ENCODE assay signal across 25 cellular contexts in genomic region chr12:124408822-124409517, GRCh38.
DNase-seq lines count a peak whose midpoint lies in the region; ATAC-seq and TF ChIP-seq lines count a peak whose summit lies in the region.
"Had no signal": no experiment of that assay in that cellular context is flagged by ENCODE, and none has a peak within 500 bp of the region (broad histone marks: within the 10 kb centered on the region; RNA-seq: fewer than 3 reads in every experiment).

No MANE protein-coding gene starts in this region.

- no peak for TF ChIP-seq RAD21 in SK-N-SH (IDR thresholded peaks at IDR 0.05; ENCODE audit: low read length)

- peaks cover 36% of the 10 kb centered on the region for H3K4me1 Mint-ChIP-seq in glutamatergic neuron (ENCODE audit: low read depth, unreplicated experiment)

- H2AK5ac ChIP-seq in mesenchymal stem cell (ENCODE audit: low read length, severe bottlenecking) = no peak overlapping the region

- H2BK12ac ChIP-seq in mesenchymal stem cell (ENCODE audit: low read length in 2 of 2) = no peak overlapping the region

- no peak overlapping the region for H3K18ac ChIP-seq in mesenchymal stem cell (ENCODE audit: low read depth in 1 of 2, low read length in 2 of 2)

- H2BK120ac ChIP-seq in mesenchymal stem cell (ENCODE audit: low read depth, low read length) = no peak overlapping the region

- CTCF ChIA-PET in SK-N-SH (lab: Yijun Ruan, JAX) = interaction anchor here (1.4 to 5.3 kb wide), 3 partner anchors 10 to 16 kb away, joined by 4 to 37 read pairs (median 12); no protein-coding TSS in a partner anchor

- no peak for ATAC-seq in SK-N-SH treated with all-trans-retinoic acid at 6 μM for 48 hours
- ATAC-seq in GM21717 (IDR thresholded peaks at IDR 0.05; ENCODE audit: unreplicated experiment) = no peak
- ATAC-seq: CD8-positive, alpha-beta T cell; HepG2; PC-3 had no signal

- no peaks in the 10 kb centered on the region for H3K27me3 ChIP-seq in SK-N-SH (ENCODE audit: insufficient read depth)
- H3K27me3 ChIP-seq in WERI-Rb-1 (ENCODE audit: insufficient read depth, low read depth, severe bottlenecking) = no peaks in the 10 kb centered on the region
- no peaks in the 10 kb centered on the region for H3K27me3 ChIP-seq in mesenchymal stem cell (ENCODE audit: control insufficient read depth in 1 of 2, insufficient read depth in 1 of 2, low read length in 2 of 2)
- no peaks in the 10 kb centered on the region for H3K27me3 ChIP-seq in stomach smooth muscle (ENCODE audit: control insufficient read depth in 1 of 2, insufficient read depth in 2 of 2, low read length in 2 of 2)

- peak overlapping the region; percentile 6 for H2BK15ac ChIP-seq in mesenchymal stem cell (ENCODE audit: low read depth, poor library complexity, severe bottlenecking)

- H3K9me2 ChIP-seq in SK-N-SH = no peaks in the 10 kb centered on the region

- no peak overlapping the region for H3K4ac ChIP-seq in mesenchymal stem cell (ENCODE audit: low read depth in 1 of 2, low read length in 2 of 2)

- H3K9me3 Mint-ChIP-seq in glutamatergic neuron (ENCODE audit: unreplicated experiment) = peaks cover 18% of the 10 kb centered on the region
- H3K9me3 Mint-ChIP-seq: activated CD4-positive, alpha-beta memory T cell treated with anti-CD3 and anti-CD28 coated beads, Interleukin-2, amount 10 ng/mL, durations not matched to agents 7 days and 5 days; CD8-positive, alpha-beta T cell had no signal

- peaks cover 22 to 79% of the 10 kb centered on the region in 2 experiments; a peak in 3 of 4 replicates for H3K4me1 ChIP-seq in SK-N-SH (ENCODE audit: control insufficient read depth in 1 of 2, insufficient read depth in 2 of 2, low read depth in 1 of 2, low read length in 1 of 2)
- peaks cover 47% of the 10 kb centered on the region for H3K4me1 ChIP-seq in mesenchymal stem cell (ENCODE audit: control insufficient read depth, insufficient read depth, low read depth, low read length)
- H3K4me1 ChIP-seq in stomach smooth muscle (ENCODE audit: control insufficient read depth, insufficient read depth, low read length) = peaks cover 65% of the 10 kb centered on the region

- H3K23ac ChIP-seq in mesenchymal stem cell (ENCODE audit: low read length in 2 of 2) = no peak overlapping the region

- 97% methylated on average over 18 of the region's 25 CpGs for WGBS in SK-N-SH (ENCODE audit: low lambda C conversion rate)
- WGBS in mesenchymal stem cell = 98% methylated on average over 25 of the region's 25 CpGs

- no peak for TF ChIP-seq EP300 in SK-N-SH (IDR thresholded peaks at IDR 0.05; ENCODE audit: borderline replicate concordance in 1 of 2, low read depth in 1 of 2, low read length in 1 of 2)

- no peak overlapping the region for H3K4me3 Mint-ChIP-seq in glutamatergic neuron (ENCODE audit: unreplicated experiment)
- H3K4me3 Mint-ChIP-seq: activated CD4-positive, alpha-beta memory T cell treated with anti-CD3 and anti-CD28 coated beads, Interleukin-2, amount 10 ng/mL, durations not matched to agents 7 days and 5 days; CD8-positive, alpha-beta T cell had no signal

- H3K27ac Mint-ChIP-seq in glutamatergic neuron (ENCODE audit: unreplicated experiment) = no peak overlapping the region
- H3K27ac Mint-ChIP-seq: activated CD4-positive, alpha-beta memory T cell treated with anti-CD3 and anti-CD28 coated beads, Interleukin-2, amount 10 ng/mL, durations not matched to agents 7 days and 5 days; CD8-positive, alpha-beta T cell had no signal

- no peak overlapping the region for H3K9ac ChIP-seq in SK-N-SH
- no peak overlapping the region for H3K9ac ChIP-seq in mesenchymal stem cell (ENCODE audit: low read length)
- no peak overlapping the region for H3K9ac ChIP-seq in stomach smooth muscle (ENCODE audit: low read length in 2 of 2)

- no peak overlapping the region for H3K14ac ChIP-seq in mesenchymal stem cell (ENCODE audit: low read length in 2 of 2)

- peaks cover 80% of the 10 kb centered on the region for H3K79me2 ChIP-seq in SK-N-SH (ENCODE audit: insufficient read depth)

- H3K36me3 Mint-ChIP-seq in glutamatergic neuron (ENCODE audit: unreplicated experiment) = no peaks in the 10 kb centered on the region

- H3K27me3 Mint-ChIP-seq in glutamatergic neuron (ENCODE audit: unreplicated experiment) = peaks cover 24% of the 10 kb centered on the region
- H3K27me3 Mint-ChIP-seq: activated CD4-positive, alpha-beta memory T cell treated with anti-CD3 and anti-CD28 coated beads, Interleukin-2, amount 10 ng/mL, durations not matched to agents 7 days and 5 days had no signal

- peaks cover 13% of the 10 kb centered on the region for H3F3A ChIP-seq in SK-N-SH (replicated peaks; ENCODE audit: insufficient read depth)

- peaks cover 4 to 18% of the 10 kb centered on the region in 2 experiments for H3K36me3 ChIP-seq in SK-N-SH (replicated peaks in 1 of 2; ENCODE audit: control insufficient read depth in 1 of 2, insufficient read depth in 2 of 2, low read length in 1 of 2)
- peaks cover 78% of the 10 kb centered on the region for H3K36me3 ChIP-seq in WERI-Rb-1
- H3K36me3 ChIP-seq in mesenchymal stem cell (ENCODE audit: control insufficient read depth in 1 of 2, insufficient read depth in 2 of 2, low read depth in 1 of 2, low read length in 2 of 2) = peaks cover 28 to 92% of the 10 kb centered on the region in 2 experiments
- peaks cover 3 to 17% of the 10 kb centered on the region in 2 donors for H3K36me3 ChIP-seq in stomach smooth muscle (ENCODE audit: control insufficient read depth in 2 of 2, insufficient read depth in 2 of 2, low read length in 2 of 2)

- TF ChIP-seq CTCF in SK-N-SH (IDR thresholded peaks at IDR 0.05) (no peak), WERI-Rb-1 (IDR thresholded peaks at IDR 0.05; ENCODE audit: low read depth, low read length) (no peak), glutamatergic neuron (IDR thresholded peaks at IDR 0.05; ENCODE audit: partially characterized antibody, unreplicated experiment) (no peak)

- no peak overlapping the region for H2AFZ ChIP-seq in SK-N-SH (ENCODE audit: low read depth)
- H2AFZ ChIP-seq in mesenchymal stem cell (ENCODE audit: low read depth, low read length) = no peak overlapping the region

- peak overlapping the region; percentile 30 for H4K91ac ChIP-seq in mesenchymal stem cell (ENCODE audit: low read length)

- DNase-seq in SK-N-SH (no peak), WERI-Rb-1 (no peak), mesenchymal stem cell (no peak), glutamatergic neuron (no peak)
- DNase-seq in activated CD8-positive, alpha-beta memory T cell treated with anti-CD3 and anti-CD28 coated beads for 24 hours = no peak
- DNase-seq: activated CD4-positive, alpha-beta memory T cell treated with anti-CD3 and anti-CD28 coated beads, Interleukin-2, amount 10 ng/mL, durations not matched to agents 7 days and 5 days; activated CD4-positive, CD25-positive, alpha-beta regulatory T cell treated with anti-CD3 and anti-CD28 coated beads, Interleukin-2, amount 50 U/mL, for 72 hours; activated gamma-delta T cell treated with Interleukin-2 at 50 U/mL for 16 hours; activated T-cell treated with anti-CD3 and anti-CD28 coated beads, Interleukin-2, amount 50 U/mL, for 1 hour; AML-193; CD8-positive, alpha-beta T cell; effector CD8-positive, alpha-beta T cell; erythroblast; foreskin fibroblast; NCI-H1048; NCI-H187; NCI-H446; PC-3; SHP77 treated with DMSO at 0.1 percent for 48 hours; stimulated activated CD8-positive, alpha-beta memory T cell treated with anti-CD3 and anti-CD28 coated beads, Interleukin-4, amount 100 ng/mL, for 48 hours had no signal

- H2BK5ac ChIP-seq in mesenchymal stem cell (ENCODE audit: low read depth, low read length, poor library complexity, severe bottlenecking) = no peak overlapping the region

- POLR2A ChIA-PET in SK-N-SH (lab: Yijun Ruan, JAX) = no interaction called here

- H3K9me3 ChIP-seq in SK-N-SH = no peaks in the 10 kb centered on the region
- no peaks in the 10 kb centered on the region for H3K9me3 ChIP-seq in WERI-Rb-1 (ENCODE audit: severe bottlenecking)
- no peaks in the 10 kb centered on the region for H3K9me3 ChIP-seq in mesenchymal stem cell (ENCODE audit: control insufficient read depth, low read length)
- H3K9me3 ChIP-seq in stomach smooth muscle (ENCODE audit: control insufficient read depth in 2 of 2, low read length in 2 of 2) = no peaks in the 10 kb centered on the region

- H3K4me2 ChIP-seq in SK-N-SH (no peak overlapping the region), mesenchymal stem cell (ENCODE audit: low read length, poor library complexity, severe bottlenecking) (no peak overlapping the region)

- H4K8ac ChIP-seq in mesenchymal stem cell (ENCODE audit: low read length) = no peak overlapping the region

- H3K27ac ChIP-seq in SK-N-SH (ENCODE audit: low read depth in 2 of 2, low read length in 1 of 2) (peak overlapping the region; percentile 81 to 93; a peak in 2 of 4 replicates), WERI-Rb-1 (peak overlapping the region; percentile 91), mesenchymal stem cell (ENCODE audit: low read length, poor library complexity, severe bottlenecking) (no peak overlapping the region), stomach smooth muscle (ENCODE audit: low read length) (peak overlapping the region; percentile 31)
- H3K27ac ChIP-seq: HL-60 had no signal

- H3K4me3 ChIP-seq in SK-N-SH (ENCODE audit: low read depth in 2 of 2, low read length in 1 of 2) (no peak overlapping the region), WERI-Rb-1 (ENCODE audit: low read depth, low read length) (no peak overlapping the region), mesenchymal stem cell (ENCODE audit: insufficient read depth in 1 of 2, low read depth in 1 of 2, low read length in 2 of 2) (no peak overlapping the region), stomach smooth muscle (ENCODE audit: low read length in 2 of 2) (no peak overlapping the region)

- H4K20me1 ChIP-seq in SK-N-SH (ENCODE audit: insufficient read depth) = peaks cover 19% of the 10 kb centered on the region

- H3K79me1 ChIP-seq in mesenchymal stem cell (replicated peaks; ENCODE audit: low read length, poor library complexity, severe bottlenecking) = peaks cover 45% of the 10 kb centered on the region

TF ChIP-seq in SK-N-SH, 30 proteins besides CTCF, POLR2A, EP300 and RAD21 (continues in another document):
- TF ChIP-seq JUND (IDR thresholded peaks at IDR 0.05) (no peak), TCF12 (IDR thresholded peaks at IDR 0.05) (no peak), RCOR1 (IDR thresholded peaks at IDR 0.05; ENCODE audit: low read length) (no peak), FOXM1 (IDR thresholded peaks at IDR 0.05; ENCODE audit: low read depth) (no peak), MAX (IDR thresholded peaks at IDR 0.05; ENCODE audit: low read depth) (no peak)

TF ChIP-seq in SK-N-SH treated with all-trans-retinoic acid at 6 μM for 48 hours, 23 proteins besides CTCF, POLR2A, EP300 and RAD21:
- TF ChIP-seq CREB5 (CRISPR knock-in tag; IDR thresholded peaks at IDR 0.05; ENCODE audit: low read depth) = no peak
